In the genomic region with DNA sequence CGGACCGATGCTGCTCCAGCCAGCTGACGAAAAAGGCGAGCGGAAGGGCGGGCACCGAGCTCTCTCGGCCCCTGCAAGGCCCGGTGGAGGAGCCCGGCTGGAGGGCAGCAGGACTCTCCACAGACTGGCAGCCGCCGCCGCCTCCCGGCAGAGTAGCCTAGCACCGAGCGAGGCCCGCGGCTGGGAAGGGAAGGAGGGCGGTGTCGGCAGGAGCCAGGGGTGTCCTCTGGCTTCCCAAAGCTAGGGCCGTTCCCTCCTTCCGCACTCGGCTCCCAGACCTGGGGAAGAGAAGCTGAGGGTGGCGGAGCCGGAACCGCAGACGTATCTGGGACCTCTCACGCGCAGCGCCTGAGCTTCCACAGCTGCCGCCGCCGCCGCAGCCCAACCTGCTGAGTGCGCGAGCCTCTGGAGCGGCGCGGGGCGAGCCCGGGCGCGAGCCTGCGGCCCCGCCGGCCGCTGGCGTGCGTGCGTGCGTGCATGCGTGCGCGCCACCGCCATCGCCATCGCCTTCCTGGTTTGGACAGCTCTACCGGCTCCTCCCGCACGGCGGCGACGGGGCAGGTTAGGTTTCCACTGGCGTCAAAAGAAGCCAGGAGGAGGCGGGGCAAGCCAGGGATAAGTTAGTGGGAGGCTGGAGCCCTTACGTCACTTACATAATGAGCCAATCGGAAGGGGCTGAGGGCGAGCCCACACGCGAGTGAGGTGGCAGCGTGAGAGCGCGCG, we compare ENCODE assay signal across 8 cellular contexts. TPM values are rescaled to one million over a fixed set of nuclear protein-coding genes. Genes with fewer than 3 reads are reported as not detected.
A peak's percentile ranks its signal among the peaks of the same experiment; 100 is the strongest.
DNase-seq lines count a peak whose midpoint lies in the region; ATAC-seq and TF ChIP-seq lines count a peak whose summit lies in the region.

A gene (minus strand): TSS at position 395 of the 723 bp plus-strand sequence. CDS start 439 bp downstream, outside the sequence.

- DNase-seq in DMS53 treated with DMSO at 0.1 percent for 48 hours (lab: John Stamatoyannopoulos, UW; ENCODE audit: unreplicated experiment) (peak; percentile 100), PC-3 (peak; percentile 100), activated T-cell treated with anti-CD3 and anti-CD28 coated beads for 48 hours (ENCODE audit: low read depth) (peak; percentile 99), epithelial cell of prostate (ENCODE audit: low read depth, low spot score) (peak; percentile 96), mucosa of gallbladder (ENCODE audit: low spot score) (peak; percentile 100)
- DNase-seq in Jurkat, Clone E6-1 (ENCODE audit: low read depth, low spot score), result peak; percentile 100
- DNase-seq in stimulated activated CD8-positive, alpha-beta memory T cell treated with anti-CD3 and anti-CD28 coated beads, Interleukin-4, amount 100 ng/mL, for 4 hours (ENCODE audit: low read depth in 2 of 2, low spot score in 1 of 2), result peak; percentile 97 to 99

- no peaks in the 10 kb centered on the region for H3K9me2 ChIP-seq in PC-3 (replicated peaks; ENCODE audit: low read length)

- no peaks in the 10 kb centered on the region for H3K36me3 ChIP-seq in PC-3 (ENCODE audit: low read depth, low read length)

- H4K20me1 ChIP-seq in PC-3 (ENCODE audit: low read length), result peaks cover 20% of the 10 kb centered on the region

- POLR2A ChIA-PET in PC-3 (lab: Charles Lee; ENCODE audit: unreplicated experiment), result interaction anchor here (0.6 to 1.7 kb wide), 3 partner anchors 18 to 50 kb away, joined by 4 to 20 read pairs (median 8); a partner anchor contains a TSS

- no TSS peak for BruUV-seq in PC-3 (replicated peaks; lab: Mats Ljungman, UMichigan)

- peak within 1 kb of the TSS; percentile 87 for H3K4me2 ChIP-seq in PC-3 (ENCODE audit: low read length)

- peaks cover 12% of the 10 kb centered on the region for H3K4me1 ChIP-seq in PC-3 (ENCODE audit: insufficient read depth, low read length)

- H3F3A ChIP-seq in PC-3 (ENCODE audit: low read length, unreplicated experiment), result no peaks in the 10 kb centered on the region

- peak within 1 kb of the TSS; percentile 89 for H3K9ac ChIP-seq in PC-3 (ENCODE audit: low read length)

- H3K4me3 ChIP-seq in Jurkat, Clone E6-1 (ENCODE audit: low read length), result peak within 1 kb of the TSS; percentile 82
- peak within 1 kb of the TSS; percentile 91 for H3K4me3 ChIP-seq in PC-3 (ENCODE audit: low read length)

- CTCF ChIA-PET in PC-3 (lab: Charles Lee), result interaction anchor here (0.5 to 1.0 kb wide), 2 partner anchors 19 to 171 kb away, joined by 3 to 5 read pairs; no protein-coding TSS in a partner anchor

- peaks cover 47% of the 10 kb centered on the region for H3K79me2 ChIP-seq in PC-3 (ENCODE audit: low read length)

- ATAC-seq in GM21619 (IDR thresholded peaks at IDR 0.05; ENCODE audit: unreplicated experiment) (peak; percentile 94), PC-3 (peak; percentile 88)

- H3K27me3 ChIP-seq in PC-3 (ENCODE audit: low read length), result no peaks in the 10 kb centered on the region

- no peak for TF ChIP-seq CTCF in PC-3 (conservative IDR thresholded peaks at IDR 0.05; ENCODE audit: low read depth, low read length)

- H3K27ac ChIP-seq in PC-3 (ENCODE audit: low read length) (peak within 1 kb of the TSS; percentile 43), epithelial cell of prostate (peak within 1 kb of the TSS; percentile 86)

- intact Hi-C loops in PC-3 (cut with micrococcal nuclease), result loop anchor here (1.0 to 10.0 kb wide), 3 partner anchors 18 to 174 kb away; no protein-coding TSS in a partner anchor

- peak within 1 kb of the TSS; percentile 86 for H2AFZ ChIP-seq in PC-3 (ENCODE audit: low read length)

- H3K9me3 ChIP-seq in PC-3 (ENCODE audit: low read length), result no peaks in the 10 kb centered on the region

RNA-seq across cellular contexts. Expression of the gene that starts here (rescaled TPM):
- 39.3 TPM for polyA plus RNA-seq in Jurkat, Clone E6-1 (2012; ENCODE audit: insufficient read depth, insufficient read length)
- total RNA-seq in PC-3 (2014; rRNA removed), result 97.9 and 109 TPM in 2 replicates
- 168 TPM for total RNA-seq in mucosa of gallbladder

Comparison
In these comparisons a context has a peak if more than half of its experiments do, and no peak if none do; other contexts are left out.
1. Peak in every context shown above with its lines: DNase-seq, ATAC-seq, H3K4me3 ChIP-seq and H3K27ac ChIP-seq.